ENCODE assay signal across 18 cellular contexts in genomic region chr3:128328546-128329458, GRCh38.
"Had no signal": no experiment of that assay in that cellular context is flagged by ENCODE, and none has a peak within 500 bp of the region (broad histone marks: within the 10 kb centered on the region; RNA-seq: fewer than 3 reads in every experiment).

No MANE protein-coding gene starts in this region.

- H3K4me1 ChIP-seq: tibial artery had no signal

- H3K27ac ChIP-seq: coronary artery, tibial artery had no signal

- H3K36me3 Mint-ChIP-seq: activated naive CD8-positive, alpha-beta T cell treated with anti-CD3 and anti-CD28 coated beads for 36 hours; brain; mesothelial cell of epicardium had no signal

- H3K4me1 Mint-ChIP-seq: stimulated activated memory B cell treated with anti-CD40 and anti-IgM and Interleukin-4, amounts not matched to agents 10 μg/mL and 1 μg/mL and 100 μg/mL, for 72 hours had no signal

- H3K27ac Mint-ChIP-seq: activated naive CD8-positive, alpha-beta T cell treated with anti-CD3 and anti-CD28 coated beads for 36 hours; brain; mesothelial cell of epicardium; nephron progenitor cell; stimulated activated memory B cell treated with anti-CD40 and anti-IgM and Interleukin-4, amounts not matched to agents 10 μg/mL and 1 μg/mL and 100 μg/mL, for 72 hours had no signal

- H3K4me3 ChIP-seq: coronary artery, tibial artery had no signal

- ATAC-seq: activated T-cell treated with anti-CD3 and anti-CD28 coated beads, Interleukin-2, amount 50 U/mL, for 4 hours; stimulated activated memory B cell treated with anti-CD40 and anti-IgM and Interleukin-4, amounts not matched to agents 10 μg/mL and 1 μg/mL and 100 μg/mL, for 72 hours had no signal

- DNase-seq: activated CD4-positive, alpha-beta T cell treated with anti-CD3 and anti-CD28 coated beads for 1 hour; activated CD4-positive, alpha-beta T cell treated with anti-CD3 and anti-CD28 coated beads, Interleukin-2, amount 50 U/mL, for 4 hours; activated gamma-delta T cell; activated naive CD8-positive, alpha-beta T cell treated with anti-CD3 and anti-CD28 coated beads for 36 hours; activated T-cell treated with anti-CD3 and anti-CD28 coated beads, Interleukin-2, amount 50 U/mL, for 4 hours; effector CD4-positive, alpha-beta T cell; foreskin fibroblast; hippocampal formation; nephron progenitor cell; T-helper 2 cell had no signal

- H3K27me3 Mint-ChIP-seq: activated naive CD8-positive, alpha-beta T cell treated with anti-CD3 and anti-CD28 coated beads for 36 hours; brain; central memory CD8-positive, alpha-beta T cell; stimulated activated memory B cell treated with anti-CD40 and anti-IgM and Interleukin-4, amounts not matched to agents 10 μg/mL and 1 μg/mL and 100 μg/mL, for 72 hours had no signal

- FAIRE-seq: endothelial cell of umbilical vein, TTC549 had no signal

- H3K27me3 ChIP-seq: tibial artery had no signal

- H3K9me3 Mint-ChIP-seq: activated naive CD8-positive, alpha-beta T cell treated with anti-CD3 and anti-CD28 coated beads for 36 hours; activated T-cell treated with anti-CD3 and anti-CD28 coated beads, Interleukin-2, amount 50 U/mL, for 4 hours; central memory CD8-positive, alpha-beta T cell; mesothelial cell of epicardium; nephron progenitor cell; stimulated activated memory B cell treated with anti-CD40 and anti-IgM and Interleukin-4, amounts not matched to agents 10 μg/mL and 1 μg/mL and 100 μg/mL, for 72 hours had no signal

- H3K4me3 Mint-ChIP-seq: activated naive CD8-positive, alpha-beta T cell treated with anti-CD3 and anti-CD28 coated beads for 36 hours; activated T-cell treated with anti-CD3 and anti-CD28 coated beads, Interleukin-2, amount 50 U/mL, for 4 hours; brain; central memory CD8-positive, alpha-beta T cell; mesothelial cell of epicardium; nephron progenitor cell; stimulated activated memory B cell treated with anti-CD40 and anti-IgM and Interleukin-4, amounts not matched to agents 10 μg/mL and 1 μg/mL and 100 μg/mL, for 72 hours had no signal

- H3K9me3 ChIP-seq: tibial artery had no signal
